ENCODE assay signal across 22 cellular contexts in the genomic region with DNA sequence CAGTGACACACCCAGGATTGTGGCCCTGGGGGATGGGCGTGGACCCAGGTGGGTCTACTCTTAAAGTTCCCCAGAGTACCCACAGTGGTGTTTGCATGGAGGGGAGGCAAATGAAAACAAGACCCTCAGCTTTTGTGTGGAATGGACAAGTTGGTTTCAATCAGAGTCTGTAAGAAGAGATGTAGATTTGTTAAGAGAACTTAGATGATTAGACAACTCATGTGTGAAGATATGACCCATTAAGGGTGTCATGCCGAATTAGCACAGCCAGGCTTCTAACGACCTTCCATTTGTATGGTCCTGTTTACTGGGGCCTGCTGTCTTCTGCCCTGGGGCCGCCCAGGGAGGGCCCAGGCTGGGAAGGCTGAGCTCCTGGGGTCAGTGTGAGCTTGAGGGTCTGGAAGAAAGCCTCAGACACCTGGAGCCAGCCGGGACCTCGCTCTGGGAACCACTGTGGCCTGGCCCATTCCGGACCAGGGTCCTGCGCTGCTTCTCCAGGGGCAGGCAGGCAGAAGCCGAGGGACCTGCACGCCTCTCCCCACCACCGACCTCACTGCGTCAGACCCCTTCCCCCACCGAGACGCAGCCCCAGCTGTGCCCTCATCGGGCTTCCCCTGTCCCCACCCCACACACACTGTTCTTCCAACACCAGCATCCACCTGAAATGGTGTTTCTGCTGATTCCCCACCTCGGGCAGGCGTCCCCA. TPM values are rescaled to one million over a fixed set of nuclear protein-coding genes. Genes with fewer than 3 reads are reported as not detected.
DNase-seq lines count a peak whose midpoint lies in the region; ATAC-seq and TF ChIP-seq lines count a peak whose summit lies in the region.
"Had no signal": no experiment of that assay in that cellular context is flagged by ENCODE, and none has a peak within 500 bp of the region (broad histone marks: within the 10 kb centered on the region; RNA-seq: fewer than 3 reads in every experiment).

No MANE protein-coding gene starts in this region.

- peak; percentile 21 for DNase-seq in activated naive CD8-positive, alpha-beta T cell treated with anti-CD3 and anti-CD28 coated beads, Interleukin-2, amount 10 ng/mL, durations not matched to agents 7 days and 5 days
- DNase-seq in activated naive CD8-positive, alpha-beta T cell treated with anti-CD3 and anti-CD28 coated beads for 36 hours = no peak
- peak; percentile 10 for DNase-seq in glutamatergic neuron
- peak; percentile 26 for DNase-seq in lower lobe of right lung
- peak; percentile 49 for DNase-seq in sigmoid colon
- no peak for DNase-seq in NCI-H1930 (lab: John Stamatoyannopoulos, UW)
- DNase-seq in H7 = no peak
- DNase-seq: DMS53, EL, GOT3, KG1, NCI-H1105 treated with DMSO at 0.1 percent for 48 hours, NCI-H1694, NCI-H774, OCI-M1, SHP77 treated with DMSO at 0.1 percent for 48 hours had no signal

- TF ChIP-seq EP300 in sigmoid colon (IDR thresholded peaks at IDR 0.05) = no peak

- H3K4me1 ChIP-seq in lower lobe of right lung (peaks cover 13% of the 10 kb centered on the region), sigmoid colon (no peaks in the 10 kb centered on the region)

- no peaks in the 10 kb centered on the region for H3K27me3 Mint-ChIP-seq in activated naive CD8-positive, alpha-beta T cell treated with anti-CD3 and anti-CD28 coated beads, Interleukin-2, amount 10 ng/mL, durations not matched to agents 7 days and 5 days
- no peaks in the 10 kb centered on the region for H3K27me3 Mint-ChIP-seq in activated naive CD8-positive, alpha-beta T cell treated with anti-CD3 and anti-CD28 coated beads for 36 hours
- no peaks in the 10 kb centered on the region for H3K27me3 Mint-ChIP-seq in glutamatergic neuron (ENCODE audit: unreplicated experiment)
- H3K27me3 Mint-ChIP-seq: CD8-positive, alpha-beta memory T cell had no signal

- TF ChIP-seq POLR2A in sigmoid colon (IDR thresholded peaks at IDR 0.05) = no peak

- POLR2A ChIA-PET in activated naive CD8-positive, alpha-beta T cell treated with anti-CD3 and anti-CD28 coated beads, Interleukin-2, amount 10 ng/mL, durations not matched to agents 7 days and 5 days (lab: Charles Lee) = no interaction called here

- H3K27ac ChIP-seq in lower lobe of right lung (no peak overlapping the region), sigmoid colon (no peak overlapping the region)
- H3K27ac ChIP-seq: BLaER1 treated with 17β-estradiol and CSF1 and Interleukin-3, amounts not matched to agents 10 nM and 100 nM had no signal

- no peaks in the 10 kb centered on the region for H3K36me3 Mint-ChIP-seq in activated naive CD8-positive, alpha-beta T cell treated with anti-CD3 and anti-CD28 coated beads, Interleukin-2, amount 10 ng/mL, durations not matched to agents 7 days and 5 days
- H3K36me3 Mint-ChIP-seq in activated naive CD8-positive, alpha-beta T cell treated with anti-CD3 and anti-CD28 coated beads for 36 hours = no peaks in the 10 kb centered on the region
- H3K36me3 Mint-ChIP-seq in glutamatergic neuron (ENCODE audit: unreplicated experiment) = peaks cover 10% of the 10 kb centered on the region

- intact Hi-C loops in lower lobe of right lung (cut with DNase I) (no loop called here), sigmoid colon (cut with DNase I) (no loop called here)

- no peaks in the 10 kb centered on the region for H3K9me3 Mint-ChIP-seq in activated naive CD8-positive, alpha-beta T cell treated with anti-CD3 and anti-CD28 coated beads, Interleukin-2, amount 10 ng/mL, durations not matched to agents 7 days and 5 days
- H3K9me3 Mint-ChIP-seq in activated naive CD8-positive, alpha-beta T cell treated with anti-CD3 and anti-CD28 coated beads for 36 hours = no peaks in the 10 kb centered on the region
- peaks cover 5% of the 10 kb centered on the region for H3K9me3 Mint-ChIP-seq in glutamatergic neuron (ENCODE audit: unreplicated experiment)
- H3K9me3 Mint-ChIP-seq: CD8-positive, alpha-beta memory T cell had no signal

- H3K4me3 ChIP-seq in lower lobe of right lung = no peak overlapping the region
- H3K4me3 ChIP-seq in sigmoid colon = no peak overlapping the region
- no peak overlapping the region for H3K4me3 ChIP-seq in H7 (ENCODE audit: insufficient read depth, low read depth, low read length)
- H3K4me3 ChIP-seq: BLaER1 treated with 17β-estradiol and CSF1 and Interleukin-3, amounts not matched to agents 10 nM and 100 nM; GM12878 had no signal

- TF ChIP-seq CTCF in glutamatergic neuron (IDR thresholded peaks at IDR 0.05; ENCODE audit: partially characterized antibody, unreplicated experiment) (no peak), lower lobe of right lung (IDR thresholded peaks at IDR 0.05) (no peak), sigmoid colon (IDR thresholded peaks at IDR 0.05) (no peak)

- H3K9me3 ChIP-seq in lower lobe of right lung (no peaks in the 10 kb centered on the region), sigmoid colon (no peaks in the 10 kb centered on the region)

- no peak overlapping the region for H3K4me3 Mint-ChIP-seq in activated naive CD8-positive, alpha-beta T cell treated with anti-CD3 and anti-CD28 coated beads, Interleukin-2, amount 10 ng/mL, durations not matched to agents 7 days and 5 days
- H3K4me3 Mint-ChIP-seq in activated naive CD8-positive, alpha-beta T cell treated with anti-CD3 and anti-CD28 coated beads for 36 hours = no peak overlapping the region
- H3K4me3 Mint-ChIP-seq in glutamatergic neuron (ENCODE audit: unreplicated experiment) = no peak overlapping the region
- H3K4me3 Mint-ChIP-seq: CD8-positive, alpha-beta memory T cell had no signal

- H3K4me1 Mint-ChIP-seq in activated naive CD8-positive, alpha-beta T cell treated with anti-CD3 and anti-CD28 coated beads, Interleukin-2, amount 10 ng/mL, durations not matched to agents 7 days and 5 days = no peaks in the 10 kb centered on the region
- no peaks in the 10 kb centered on the region for H3K4me1 Mint-ChIP-seq in activated naive CD8-positive, alpha-beta T cell treated with anti-CD3 and anti-CD28 coated beads for 36 hours
- H3K4me1 Mint-ChIP-seq in glutamatergic neuron (ENCODE audit: low read depth, unreplicated experiment) = peaks cover 13% of the 10 kb centered on the region

- no peak overlapping the region for H3K27ac Mint-ChIP-seq in activated naive CD8-positive, alpha-beta T cell treated with anti-CD3 and anti-CD28 coated beads, Interleukin-2, amount 10 ng/mL, durations not matched to agents 7 days and 5 days
- H3K27ac Mint-ChIP-seq in activated naive CD8-positive, alpha-beta T cell treated with anti-CD3 and anti-CD28 coated beads for 36 hours = no peak overlapping the region
- H3K27ac Mint-ChIP-seq in glutamatergic neuron (ENCODE audit: unreplicated experiment) = no peak overlapping the region

- ATAC-seq in activated naive CD8-positive, alpha-beta T cell treated with anti-CD3 and anti-CD28 coated beads, Interleukin-2, amount 10 ng/mL, durations not matched to agents 7 days and 5 days (ENCODE audit: low read depth) = no peak
- no peak for ATAC-seq in lower lobe of right lung
- ATAC-seq in HG02970 (IDR thresholded peaks at IDR 0.05; ENCODE audit: low FRiP score, unreplicated experiment) = no peak
- ATAC-seq: GM12878 had no signal

- whole genome bisulfite sequencing in sigmoid colon, 2 donors = 96 to 97% methylated on average over 17 of the region's 17 CpGs

- peaks cover 54% of the 10 kb centered on the region for H3K36me3 ChIP-seq in lower lobe of right lung
- H3K36me3 ChIP-seq in sigmoid colon = peaks cover 0 to 50% (median 12%) of the 10 kb centered on the region in 4 donors
- no peaks in the 10 kb centered on the region; the same call in none of the 2 replicates for H3K36me3 ChIP-seq in H7 (replicated peaks; ENCODE audit: control insufficient read depth, insufficient read depth, low read length)

- no peaks in the 10 kb centered on the region for H3K27me3 ChIP-seq in lower lobe of right lung (ENCODE audit: low read depth)
- H3K27me3 ChIP-seq in sigmoid colon = no peaks in the 10 kb centered on the region
- H3K27me3 ChIP-seq in H7 (ENCODE audit: control insufficient read depth, insufficient read depth, low read length) = no peaks in the 10 kb centered on the region
- H3K27me3 ChIP-seq: BLaER1 treated with 17β-estradiol and CSF1 and Interleukin-3, amounts not matched to agents 10 nM and 100 nM had no signal

RNA-seq across cellular contexts. Expression of a gene that starts 20.4 kb away (rescaled TPM):
- total RNA-seq in activated naive CD8-positive, alpha-beta T cell treated with anti-CD3 and anti-CD28 coated beads, Interleukin-2, amount 10 ng/mL, durations not matched to agents 7 days and 5 days = 10 to 100 TPM; 30.0 to 30.9 TPM
- 10 to 100 TPM; 13.2 to 14.1 TPM for total RNA-seq in activated naive CD8-positive, alpha-beta T cell treated with anti-CD3 and anti-CD28 coated beads for 36 hours
- total RNA-seq in glutamatergic neuron (ENCODE audit: unreplicated experiment) (33.9 TPM), lower lobe of right lung (27.9 TPM), sigmoid colon (10 to 100 TPM in 2 of 4 donors, 1 to 10 TPM in 2; 7.1 to 17.4 (median 10.4) TPM)
- 10 to 100 TPM in 1 of 3 donors, 1 to 10 TPM in 2; 1.8 to 18.7 (median 4.6) TPM for polyA plus RNA-seq in sigmoid colon
- total RNA-seq in H7 (2014; rRNA removed; shearing (Covaris generic)) = 12.6 and 16.1 TPM in 2 replicates

RNA-seq across cellular contexts. Expression of a gene that starts 38.9 kb away (rescaled TPM):
- total RNA-seq in activated naive CD8-positive, alpha-beta T cell treated with anti-CD3 and anti-CD28 coated beads, Interleukin-2, amount 10 ng/mL, durations not matched to agents 7 days and 5 days = not detected
- total RNA-seq in activated naive CD8-positive, alpha-beta T cell treated with anti-CD3 and anti-CD28 coated beads for 36 hours = not detected
- not detected for total RNA-seq in glutamatergic neuron (ENCODE audit: unreplicated experiment)
- total RNA-seq in lower lobe of right lung = not detected
- total RNA-seq in sigmoid colon = not detected
- not detected for polyA plus RNA-seq in sigmoid colon
- not detected in 2 replicates for total RNA-seq in H7 (2014; rRNA removed; shearing (Covaris generic))
- total RNA-seq: A172; CD8-positive, alpha-beta memory T cell; GM12878; NCI-H460 had no signal
- polyA plus RNA-seq: CD8-positive, alpha-beta memory T cell; GM12878 had no signal

Comparison
In these comparisons a context has a peak if more than half of its experiments do, and no peak if none do; other contexts are left out.
1. DNase-seq: peak in activated naive CD8-positive, alpha-beta T cell treated with anti-CD3 and anti-CD28 coated beads, Interleukin-2, amount 10 ng/mL, durations not matched to agents 7 days and 5 days (single experiment), glutamatergic neuron (single experiment), lower lobe of right lung (single experiment) and sigmoid colon (single experiment); none in activated naive CD8-positive, alpha-beta T cell treated with anti-CD3 and anti-CD28 coated beads for 36 hours (single experiment), NCI-H1930 (0 of 2) and H7 (single experiment).